8 cellular contexts compared by ENCODE assay signal in the genomic region with DNA sequence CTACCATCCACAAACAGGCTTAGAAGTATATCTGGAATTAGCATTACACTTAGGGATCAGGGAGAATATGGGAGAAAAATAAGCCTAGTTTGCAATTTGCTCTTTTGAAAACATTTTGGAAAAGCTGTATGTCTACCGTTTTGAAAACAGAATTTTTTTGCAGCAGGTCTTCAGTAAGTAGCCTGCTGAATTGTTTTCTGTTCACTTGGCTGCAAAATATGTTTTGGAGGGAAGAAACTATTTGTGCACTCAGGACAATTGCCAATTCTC. TPM values are rescaled to one million over a fixed set of nuclear protein-coding genes. Genes with fewer than 3 reads are reported as not detected.
A peak's percentile ranks its signal among the peaks of the same experiment; 100 is the strongest.
DNase-seq lines count a peak whose midpoint lies in the region; ATAC-seq and TF ChIP-seq lines count a peak whose summit lies in the region.

No MANE protein-coding gene starts in this region.

- H3K9me3 ChIP-seq in SK-N-SH (no peaks in the 10 kb centered on the region), iPS-20b (ENCODE audit: insufficient read depth, low read depth, low read length) (no peaks in the 10 kb centered on the region)

- H3K27me3 ChIP-seq in SK-N-SH (ENCODE audit: insufficient read depth) (no peaks in the 10 kb centered on the region), iPS-20b (ENCODE audit: insufficient read depth, low read length) (no peaks in the 10 kb centered on the region)

- WGBS in SK-N-SH (ENCODE audit: low lambda C conversion rate), result 30% methylated on average over 1 of the region's 1 CpG

- H3K4me3 ChIP-seq in SK-N-SH (ENCODE audit: low read depth in 2 of 2, low read length in 1 of 2), result peak overlapping the region; percentile 46 to 58; a peak in 3 of 4 replicates
- no peak overlapping the region for H3K4me3 ChIP-seq in iPS-20b (ENCODE audit: low read length)

- H2AFZ ChIP-seq in SK-N-SH (ENCODE audit: low read depth), result 0 out of 2 replicates have a peak overlapping the region, but pooled peaks have one; percentile 36

- H3K4me1 ChIP-seq in SK-N-SH (ENCODE audit: control insufficient read depth in 1 of 2, insufficient read depth in 2 of 2, low read depth in 1 of 2, low read length in 1 of 2) (peaks cover 13 to 22% of the 10 kb centered on the region in 2 experiments; a peak in 3 of 4 replicates), iPS-20b (ENCODE audit: insufficient read depth, low read length) (peaks cover 12% of the 10 kb centered on the region)

- CTCF ChIA-PET in SK-N-SH (lab: Yijun Ruan, JAX), result interaction anchor here (0.8 to 1.2 kb wide), 5 partner anchors 18 to 483 kb away, joined by 3 to 4 read pairs (median 3); no protein-coding TSS in a partner anchor
- CTCF ChIA-PET in activated CD8-positive, alpha-beta T cell treated with anti-CD3 and anti-CD28 coated beads for 36 hours (lab: Charles Lee), result interaction anchor here (0.6 to 3.2 kb wide), 9 partner anchors 16 to 135 kb away, joined by 3 to 17 read pairs (median 3); a partner anchor contains a TSS

- DNase-seq in SK-N-SH, result no peak
- DNase-seq in activated CD8-positive, alpha-beta T cell treated with anti-CD3 and anti-CD28 coated beads for 36 hours, result no peak
- peak in 1 of 49 donors; percentile 39 for DNase-seq in substantia nigra (lab: John Stamatoyannopoulos, UW)
- DNase-seq in iPS-NIHi11 (ENCODE audit: low spot score), result no peak
- DNase-seq in NCI-H187 (lab: John Stamatoyannopoulos, UW), result no peak
- DNase-seq in epidermal melanocyte (ENCODE audit: insufficient read length, low spot score), result no peak

- no peaks in the 10 kb centered on the region for H3K9me2 ChIP-seq in SK-N-SH

- no peaks in the 10 kb centered on the region for H4K20me1 ChIP-seq in SK-N-SH (ENCODE audit: insufficient read depth)

- H3K79me2 ChIP-seq in SK-N-SH (ENCODE audit: insufficient read depth), result peaks cover 75% of the 10 kb centered on the region

- no peak for ATAC-seq in SK-N-SH treated with all-trans-retinoic acid at 6 μM for 48 hours
- ATAC-seq in activated CD8-positive, alpha-beta T cell treated with anti-CD3 and anti-CD28 coated beads for 36 hours, result no peak

- H3K27me3 Mint-ChIP-seq in activated CD8-positive, alpha-beta T cell treated with anti-CD3 and anti-CD28 coated beads for 36 hours, result no peaks in the 10 kb centered on the region

- H3K9ac ChIP-seq in SK-N-SH, result peak overlapping the region; percentile 70; the same call in 1 of the 2 replicates
- peak overlapping the region; percentile 46; the same call in 1 of the 2 replicates for H3K9ac ChIP-seq in iPS-20b (ENCODE audit: low read depth, low read length)

- peaks cover 51% of the 10 kb centered on the region for H3K4me1 Mint-ChIP-seq in activated CD8-positive, alpha-beta T cell treated with anti-CD3 and anti-CD28 coated beads for 36 hours (ENCODE audit: low read depth)

- TF ChIP-seq EP300 in SK-N-SH (IDR thresholded peaks at IDR 0.05; ENCODE audit: borderline replicate concordance in 1 of 2, low read depth in 1 of 2, low read length in 1 of 2), result no peak

- no peak for TF ChIP-seq RAD21 in SK-N-SH (IDR thresholded peaks at IDR 0.05; ENCODE audit: low read length)

- H3K27ac Mint-ChIP-seq in activated CD8-positive, alpha-beta T cell treated with anti-CD3 and anti-CD28 coated beads for 36 hours, result peak overlapping the region; percentile 92

- no peak for TF ChIP-seq CTCF in SK-N-SH (IDR thresholded peaks at IDR 0.05)
- TF ChIP-seq CTCF in activated CD8-positive, alpha-beta T cell treated with anti-CD3 and anti-CD28 coated beads for 36 hours (IDR thresholded peaks at IDR 0.05), result no peak

- H3K4me2 ChIP-seq in SK-N-SH, result peak overlapping the region; percentile 76

- peaks cover 13% of the 10 kb centered on the region for H3K36me3 Mint-ChIP-seq in activated CD8-positive, alpha-beta T cell treated with anti-CD3 and anti-CD28 coated beads for 36 hours (ENCODE audit: low read depth)

- no peaks in the 10 kb centered on the region for H3K9me3 Mint-ChIP-seq in activated CD8-positive, alpha-beta T cell treated with anti-CD3 and anti-CD28 coated beads for 36 hours

- peak overlapping the region; percentile 62 for H3K4me3 Mint-ChIP-seq in activated CD8-positive, alpha-beta T cell treated with anti-CD3 and anti-CD28 coated beads for 36 hours

- H3K36me3 ChIP-seq in SK-N-SH (replicated peaks in 1 of 2; ENCODE audit: control insufficient read depth in 1 of 2, insufficient read depth in 2 of 2, low read length in 1 of 2), result peaks cover 4 to 8% of the 10 kb centered on the region in 2 experiments
- peaks cover 11% of the 10 kb centered on the region for H3K36me3 ChIP-seq in iPS-20b (ENCODE audit: insufficient read depth, low read depth, low read length)

- intact Hi-C loops in activated CD8-positive, alpha-beta T cell treated with anti-CD3 and anti-CD28 coated beads for 36 hours (cut with micrococcal nuclease), result no loop called here

- POLR2A ChIA-PET in SK-N-SH (lab: Yijun Ruan, JAX), result interaction anchor here (1.2 to 1.3 kb wide), 2 partner anchors 39 to 100 kb away, joined by 3 read pairs; a partner anchor contains a TSS
- POLR2A ChIA-PET in activated CD8-positive, alpha-beta T cell treated with anti-CD3 and anti-CD28 coated beads for 36 hours (lab: Charles Lee), result interaction anchor here (1.0 to 1.9 kb wide), 2 partner anchors 15 to 100 kb away, joined by 5 to 17 read pairs; no protein-coding TSS in a partner anchor

- H3K27ac ChIP-seq in SK-N-SH (ENCODE audit: low read depth in 2 of 2, low read length in 1 of 2), result peak overlapping the region; percentile 87 to 99
- peak overlapping the region; percentile 17 for H3K27ac ChIP-seq in iPS-20b (ENCODE audit: low read length)
- H3K27ac ChIP-seq in substantia nigra (ENCODE audit: low read depth, low read length, poor library complexity, severe bottlenecking), result peak overlapping the region; percentile 44

- H3F3A ChIP-seq in SK-N-SH (replicated peaks; ENCODE audit: insufficient read depth), result peaks cover 28% of the 10 kb centered on the region

TF ChIP-seq in SK-N-SH, 30 proteins besides CTCF, POLR2A, EP300 and RAD21 (continues in another document):
- TF ChIP-seq, protein P1, sequence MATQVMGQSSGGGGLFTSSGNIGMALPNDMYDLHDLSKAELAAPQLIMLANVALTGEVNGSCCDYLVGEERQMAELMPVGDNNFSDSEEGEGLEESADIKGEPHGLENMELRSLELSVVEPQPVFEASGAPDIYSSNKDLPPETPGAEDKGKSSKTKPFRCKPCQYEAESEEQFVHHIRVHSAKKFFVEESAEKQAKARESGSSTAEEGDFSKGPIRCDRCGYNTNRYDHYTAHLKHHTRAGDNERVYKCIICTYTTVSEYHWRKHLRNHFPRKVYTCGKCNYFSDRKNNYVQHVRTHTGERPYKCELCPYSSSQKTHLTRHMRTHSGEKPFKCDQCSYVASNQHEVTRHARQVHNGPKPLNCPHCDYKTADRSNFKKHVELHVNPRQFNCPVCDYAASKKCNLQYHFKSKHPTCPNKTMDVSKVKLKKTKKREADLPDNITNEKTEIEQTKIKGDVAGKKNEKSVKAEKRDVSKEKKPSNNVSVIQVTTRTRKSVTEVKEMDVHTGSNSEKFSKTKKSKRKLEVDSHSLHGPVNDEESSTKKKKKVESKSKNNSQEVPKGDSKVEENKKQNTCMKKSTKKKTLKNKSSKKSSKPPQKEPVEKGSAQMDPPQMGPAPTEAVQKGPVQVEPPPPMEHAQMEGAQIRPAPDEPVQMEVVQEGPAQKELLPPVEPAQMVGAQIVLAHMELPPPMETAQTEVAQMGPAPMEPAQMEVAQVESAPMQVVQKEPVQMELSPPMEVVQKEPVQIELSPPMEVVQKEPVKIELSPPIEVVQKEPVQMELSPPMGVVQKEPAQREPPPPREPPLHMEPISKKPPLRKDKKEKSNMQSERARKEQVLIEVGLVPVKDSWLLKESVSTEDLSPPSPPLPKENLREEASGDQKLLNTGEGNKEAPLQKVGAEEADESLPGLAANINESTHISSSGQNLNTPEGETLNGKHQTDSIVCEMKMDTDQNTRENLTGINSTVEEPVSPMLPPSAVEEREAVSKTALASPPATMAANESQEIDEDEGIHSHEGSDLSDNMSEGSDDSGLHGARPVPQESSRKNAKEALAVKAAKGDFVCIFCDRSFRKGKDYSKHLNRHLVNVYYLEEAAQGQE (IDR thresholded peaks at IDR 0.05; ENCODE audit: low read depth, low read length), result no peak
- no peak for TF ChIP-seq RXRA (IDR thresholded peaks at IDR 0.05; ENCODE audit: borderline replicate concordance, low read depth)
- TF ChIP-seq YY1 (IDR thresholded peaks at IDR 0.05; ENCODE audit: low read depth), result no peak
- TF ChIP-seq EZH2phosphoT487 (IDR thresholded peaks at IDR 0.05; ENCODE audit: borderline replicate concordance, low read depth), result no peak

TF ChIP-seq in SK-N-SH treated with all-trans-retinoic acid at 6 μM for 48 hours, 23 proteins besides CTCF, POLR2A, EP300 and RAD21 (continues in another document):
- no peak for TF ChIP-seq ZFP30 (CRISPR knock-in tag; IDR thresholded peaks at IDR 0.05)
- TF ChIP-seq, protein P2, sequence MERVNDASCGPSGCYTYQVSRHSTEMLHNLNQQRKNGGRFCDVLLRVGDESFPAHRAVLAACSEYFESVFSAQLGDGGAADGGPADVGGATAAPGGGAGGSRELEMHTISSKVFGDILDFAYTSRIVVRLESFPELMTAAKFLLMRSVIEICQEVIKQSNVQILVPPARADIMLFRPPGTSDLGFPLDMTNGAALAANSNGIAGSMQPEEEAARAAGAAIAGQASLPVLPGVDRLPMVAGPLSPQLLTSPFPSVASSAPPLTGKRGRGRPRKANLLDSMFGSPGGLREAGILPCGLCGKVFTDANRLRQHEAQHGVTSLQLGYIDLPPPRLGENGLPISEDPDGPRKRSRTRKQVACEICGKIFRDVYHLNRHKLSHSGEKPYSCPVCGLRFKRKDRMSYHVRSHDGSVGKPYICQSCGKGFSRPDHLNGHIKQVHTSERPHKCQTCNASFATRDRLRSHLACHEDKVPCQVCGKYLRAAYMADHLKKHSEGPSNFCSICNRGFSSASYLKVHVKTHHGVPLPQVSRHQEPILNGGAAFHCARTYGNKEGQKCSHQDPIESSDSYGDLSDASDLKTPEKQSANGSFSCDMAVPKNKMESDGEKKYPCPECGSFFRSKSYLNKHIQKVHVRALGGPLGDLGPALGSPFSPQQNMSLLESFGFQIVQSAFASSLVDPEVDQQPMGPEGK (CRISPR knock-in tag; IDR thresholded peaks at IDR 0.05; ENCODE audit: borderline replicate concordance), result no peak

RNA-seq across cellular contexts. Expression of a gene that starts 39.6 kb away (rescaled TPM):
- polyA plus RNA-seq in SK-N-SH (2012; rRNA removed), result 19.5 and 22.8 TPM in 2 replicates
- 19.3 and 19.6 TPM in 2 replicates for polyA plus RNA-seq in SK-N-SH (2012; cell fraction: cytosol; rRNA removed)
- polyA plus RNA-seq in SK-N-SH (2012; cell fraction: nucleus; rRNA removed), result 7.6 and 11.6 TPM in 2 replicates
- 10 to 100 TPM; 45.3 to 51.8 TPM for total RNA-seq in activated CD8-positive, alpha-beta T cell treated with anti-CD3 and anti-CD28 coated beads for 36 hours

Comparison
In these comparisons a context has a peak if more than half of its experiments do, and no peak if none do; other contexts are left out.
1. H3K27ac ChIP-seq: peak in every context shown above with its lines; median percentile 93 in SK-N-SH; 44 in substantia nigra; 17 in iPS-20b.